Comparison of ENCODE assay signal across 8 cellular contexts in the genomic region with DNA sequence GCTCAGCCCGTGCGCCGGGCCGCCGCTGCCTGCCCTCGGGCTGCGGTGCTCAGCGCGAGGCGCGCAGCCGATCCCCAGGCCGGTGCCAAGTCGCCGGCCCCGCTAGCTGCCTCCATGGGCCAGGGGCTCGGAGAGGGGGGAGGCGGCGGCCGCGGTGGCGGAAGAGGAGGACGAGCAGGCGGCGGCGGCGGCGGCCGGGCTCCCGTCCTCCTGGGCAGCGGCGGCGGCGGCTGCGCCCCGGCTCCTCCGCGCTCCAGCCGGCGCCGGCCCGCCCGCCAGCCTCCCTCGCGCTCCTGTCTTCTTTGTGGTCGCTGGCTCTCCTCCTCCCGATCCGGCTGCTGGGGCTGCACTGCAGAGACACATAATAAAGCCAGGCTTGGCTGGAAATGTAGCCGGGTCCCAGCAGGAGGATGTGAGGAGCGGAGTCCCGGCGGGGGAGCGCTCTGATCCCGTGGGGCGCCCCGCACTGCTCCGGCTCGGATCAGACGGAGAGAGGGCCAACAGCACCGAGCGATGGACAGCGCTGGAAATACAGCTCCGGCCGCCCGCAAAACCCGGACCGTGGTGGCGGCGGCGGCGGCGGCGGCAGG. TPM values are rescaled to one million over a fixed set of nuclear protein-coding genes. Genes with fewer than 3 reads are reported as not detected.
DNase-seq lines count a peak whose midpoint lies in the region; ATAC-seq and TF ChIP-seq lines count a peak whose summit lies in the region.

No MANE protein-coding gene starts in this region.

- ATAC-seq in GM18870 (IDR thresholded peaks at IDR 0.05; ENCODE audit: unreplicated experiment): no peak
- no peak for ATAC-seq in GM21390 (IDR thresholded peaks at IDR 0.05; ENCODE audit: unreplicated experiment)

- H3K27me3 ChIP-seq in HUES6 (ENCODE audit: control insufficient read depth, insufficient read depth, low read length) (peaks cover 26% of the 10 kb centered on the region), spleen (replicated peaks in 1 of 7) (peaks cover 0 to 97% (median 26%) of the 10 kb centered on the region in 7 donors)

- H3K4me1 ChIP-seq in HUES6 (ENCODE audit: control insufficient read depth, insufficient read depth, low read length) (peaks cover 28% of the 10 kb centered on the region), spleen (peaks cover 10 to 73% (median 48%) of the 10 kb centered on the region in 6 donors)

- peak overlapping the region; percentile 79 for H3K4me3 ChIP-seq in HUES6 (ENCODE audit: low read depth, low read length)
- H3K4me3 ChIP-seq in spleen: peak overlapping the region in 7 of 8 donors; percentile 57 to 89 (median 70)

- H3K36me3 ChIP-seq in HUES6 (ENCODE audit: control insufficient read depth, insufficient read depth, low read length) (no peaks in the 10 kb centered on the region), spleen (no peaks in the 10 kb centered on the region)

- peak overlapping the region; percentile 75 for H3K4me3 Mint-ChIP-seq in dendritic cell treated with granulocyte-macrophage colony-stimulating factor and Interleukin-4, amounts not matched to agents 40 ng/mL and 50 ng/mL, for 4 days

- H3K9me3 Mint-ChIP-seq in dendritic cell treated with granulocyte-macrophage colony-stimulating factor and Interleukin-4, amounts not matched to agents 40 ng/mL and 50 ng/mL, for 4 days: no peaks in the 10 kb centered on the region

- no peak for TF ChIP-seq CTCF in spleen (IDR thresholded peaks at IDR 0.05 in 8 of 11, conservative IDR thresholded peaks at IDR 0.05 in 3 of 11)

- WGBS in spleen, 5 donors: 0 to 3% (median 0%) methylated on average over 29 to 73 of the region's 73 CpGs

- H3K36me3 Mint-ChIP-seq in dendritic cell treated with granulocyte-macrophage colony-stimulating factor and Interleukin-4, amounts not matched to agents 40 ng/mL and 50 ng/mL, for 4 days (ENCODE audit: low read depth): no peaks in the 10 kb centered on the region

- peak; percentile 69 for DNase-seq in Caki2 (ENCODE audit: low read depth)
- DNase-seq in SW480 (ENCODE audit: low spot score): peak; percentile 68
- peak; percentile 65 for DNase-seq in kidney glomerular epithelial cell (lab: John Stamatoyannopoulos, UW)
- peak; percentile 84 for DNase-seq in spleen

- H3K27ac Mint-ChIP-seq in dendritic cell treated with granulocyte-macrophage colony-stimulating factor and Interleukin-4, amounts not matched to agents 40 ng/mL and 50 ng/mL, for 4 days: no peak overlapping the region

- no peak for TF ChIP-seq POLR2A in spleen (IDR thresholded peaks at IDR 0.05)

- no peaks in the 10 kb centered on the region for H3K9me3 ChIP-seq in HUES6 (ENCODE audit: control insufficient read depth, insufficient read depth, low read depth, low read length)
- no peaks in the 10 kb centered on the region for H3K9me3 ChIP-seq in spleen

- intact Hi-C loops in dendritic cell treated with granulocyte-macrophage colony-stimulating factor and Interleukin-4, amounts not matched to agents 40 ng/mL and 50 ng/mL, for 4 days (cut with micrococcal nuclease): no loop called here
- intact Hi-C loops in spleen (cut with DNase I; ENCODE audit: low total_unique reads): no loop called here

- peaks cover 81% of the 10 kb centered on the region for H3K27me3 Mint-ChIP-seq in dendritic cell treated with granulocyte-macrophage colony-stimulating factor and Interleukin-4, amounts not matched to agents 40 ng/mL and 50 ng/mL, for 4 days

- in situ Hi-C loops in Caki2 (cut with HindIII; ENCODE audit: low pct_unique_long_range_greater_than_20kb, low sequenced_read_pairs): no loop called here

- H3K4me1 Mint-ChIP-seq in dendritic cell treated with granulocyte-macrophage colony-stimulating factor and Interleukin-4, amounts not matched to agents 40 ng/mL and 50 ng/mL, for 4 days (ENCODE audit: low read depth): peaks cover 18% of the 10 kb centered on the region

- H3K9ac ChIP-seq in HUES6 (ENCODE audit: low read length): peak overlapping the region; percentile 82

- no peak overlapping the region; the same call in 1 of the 2 replicates for H3K27ac ChIP-seq in HUES6 (ENCODE audit: low read depth, low read length)
- peak overlapping the region in 7 of 8 donors; percentile 70 to 91 (median 89) for H3K27ac ChIP-seq in spleen

RNA-seq across cellular contexts. Expression of a gene that starts 0.9 kb away (rescaled TPM):
- 0.24 TPM in 1 of 2 replicates, not detected in the other for total RNA-seq in Caki2 (2014; rRNA removed; shearing (Covaris generic); ENCODE audit: low replicate concordance)
- 1 to 10 TPM; 3.5 to 7.0 (median 5.3) TPM for total RNA-seq in spleen
- under 1 TPM; 0.36 to 0.96 (median 0.67) TPM for polyA plus RNA-seq in spleen
